ENCODE assay signal across 14 cellular contexts in genomic region chr18:32346667-32347066, GRCh38.
DNase-seq lines count a peak whose midpoint lies in the region; ATAC-seq and TF ChIP-seq lines count a peak whose summit lies in the region.
"Had no signal": no experiment of that assay in that cellular context is flagged by ENCODE, and none has a peak within 500 bp of the region (broad histone marks: within the 10 kb centered on the region; RNA-seq: fewer than 3 reads in every experiment).

No MANE protein-coding gene starts in this region.

- TF ChIP-seq CTCF in IMR-90 (conservative IDR thresholded peaks at IDR 0.05; ENCODE audit: low read depth, low read length) (no peak), esophagus muscularis mucosa (IDR thresholded peaks at IDR 0.05) (no peak), MM.1S (IDR thresholded peaks at IDR 0.05; ENCODE audit: low read length) (no peak)

- peak overlapping the region; percentile 72 for H2BK5ac ChIP-seq in IMR-90 (ENCODE audit: low read depth, low read length, poor library complexity, severe bottlenecking)

- peak overlapping the region; percentile 17; the same call in 1 of the 2 replicates for H3K4ac ChIP-seq in IMR-90 (ENCODE audit: low read depth, low read length)

- in situ Hi-C loops in IMR-90 (cut with MboI; ENCODE audit: low sequenced_read_pairs), result no loop called here

- no peak overlapping the region for H2BK20ac ChIP-seq in IMR-90 (ENCODE audit: low read depth, low read length)

- H3K4me2 ChIP-seq in IMR-90 (ENCODE audit: low read depth, low read length) (peak overlapping the region; percentile 60), MM.1S (ENCODE audit: low read depth, low read length) (no peak overlapping the region)

- POLR2A ChIA-PET in IMR-90 (lab: Charles Lee; ENCODE audit: unreplicated experiment), result no interaction called here

- no peaks in the 10 kb centered on the region for H3K9me3 ChIP-seq in IMR-90 (ENCODE audit: control insufficient read depth, insufficient read depth, low read length)
- H3K9me3 ChIP-seq in esophagus muscularis mucosa, result no peaks in the 10 kb centered on the region
- no peaks in the 10 kb centered on the region for H3K9me3 ChIP-seq in MM.1S (replicated peaks; ENCODE audit: insufficient read depth, low read length)
- H3K9me3 ChIP-seq: SJCRH30 had no signal

- DNase-seq in IMR-90, result peak; percentile 27
- no peak for DNase-seq in esophagus muscularis mucosa (ENCODE audit: extremely low spot score)
- DNase-seq in medulla oblongata (ENCODE audit: extremely low spot score), result peak; percentile 76
- peak; percentile 26 for DNase-seq in smooth muscle cell of the brain vasculature (ENCODE audit: low read depth, low spot score)
- no peak for DNase-seq in NCI-H1694 (lab: John Stamatoyannopoulos, UW)
- DNase-seq in NCI-H226, result no peak
- no peak for DNase-seq in MM.1S
- DNase-seq: activated CD4-positive, CD25-positive, alpha-beta regulatory T cell; activated T-cell treated with anti-CD3 and anti-CD28 coated beads, Interleukin-2, amount 50 U/mL, for 72 hours; erythroblast; GDM1; left colon; SJCRH30 had no signal

- dilution Hi-C loops in IMR-90 (cut with HindIII; ENCODE audit: low sequenced_read_pairs, unreplicated experiment), result no loop called here

- H3K9ac ChIP-seq in IMR-90 (ENCODE audit: low read depth, low read length) (peak overlapping the region; percentile 42; the same call in 1 of the 2 replicates), MM.1S (ENCODE audit: low read length) (no peak overlapping the region)

- H3F3A ChIP-seq in MM.1S (ENCODE audit: insufficient read depth, low read length), result no peaks in the 10 kb centered on the region

- peak overlapping the region; percentile 30 for H3K18ac ChIP-seq in IMR-90 (ENCODE audit: low read depth, low read length)

- H4K8ac ChIP-seq in IMR-90 (ENCODE audit: low read depth in 2 of 2, low read length in 2 of 2), result peak overlapping the region; percentile 62 to 70; a peak in 3 of 4 replicates

- H4K20me1 ChIP-seq in IMR-90 (ENCODE audit: insufficient read depth, low read length) (no peaks in the 10 kb centered on the region), MM.1S (ENCODE audit: insufficient read depth, low read length) (no peaks in the 10 kb centered on the region)

- H2BK15ac ChIP-seq in IMR-90 (ENCODE audit: low read depth, low read length), result no peak overlapping the region

- TF ChIP-seq EP300 in esophagus muscularis mucosa (IDR thresholded peaks at IDR 0.05), result no peak

- WGBS in IMR-90 (ENCODE audit: extremely low coverage in 2 of 2, insufficient read length in 1 of 2), 2 experiments, result no CpG with 5 or more reads among the region's 4 CpGs
- WGBS in esophagus muscularis mucosa, result 23% methylated on average over 4 of the region's 4 CpGs

- no peaks in the 10 kb centered on the region for H3K79me2 ChIP-seq in MM.1S (ENCODE audit: low read length)

- H3K9me1 ChIP-seq in IMR-90 (ENCODE audit: insufficient read depth, low read length), result 0 out of 2 replicates have a peak, but pooled peaks cover 3% of the 10 kb centered on the region

- peak overlapping the region; percentile 82 for H2AFZ ChIP-seq in IMR-90 (replicated peaks; ENCODE audit: low read length, poor library complexity)
- H2AFZ ChIP-seq in MM.1S (ENCODE audit: low read length), result no peak overlapping the region

- H3K27me3 ChIP-seq in IMR-90 (ENCODE audit: control insufficient read depth, insufficient read depth, low read length), result no peaks in the 10 kb centered on the region
- H3K27me3 ChIP-seq in esophagus muscularis mucosa, result no peaks in the 10 kb centered on the region
- H3K27me3 ChIP-seq in MM.1S (replicated peaks; ENCODE audit: insufficient read depth, low read length), result no peaks in the 10 kb centered on the region
- H3K27me3 ChIP-seq: SJCRH30 had no signal

- CTCF ChIA-PET in IMR-90 (lab: Yijun Ruan, JAX), result no interaction called here

- no peak overlapping the region for H2AK9ac ChIP-seq in IMR-90 (replicated peaks; ENCODE audit: low read depth, low read length, poor library complexity)

- H3K9me2 ChIP-seq in MM.1S (replicated peaks; ENCODE audit: insufficient read depth, low read length), result no peaks in the 10 kb centered on the region

- intact Hi-C loops in IMR-90 (cut with micrococcal nuclease) (no loop called here), esophagus muscularis mucosa (cut with DNase I) (no loop called here)

- H3K4me3 ChIP-seq in IMR-90 (ENCODE audit: insufficient read depth, low read depth, low read length) (no peak overlapping the region), esophagus muscularis mucosa (peak overlapping the region in 2 of 4 donors; percentile 11 to 15), MM.1S (ENCODE audit: low read length) (no peak overlapping the region)
- H3K4me3 ChIP-seq: SJCRH30 had no signal

- H3K79me1 ChIP-seq in IMR-90 (ENCODE audit: low read depth in 1 of 2, low read length in 2 of 2), result no peaks in the 10 kb centered on the region

- H3K56ac ChIP-seq in IMR-90 (ENCODE audit: extremely low read depth, insufficient read depth, low read length), result no peak overlapping the region

- peak overlapping the region; percentile 17 for H4K5ac ChIP-seq in IMR-90 (ENCODE audit: low read depth, low read length)

- peak overlapping the region; percentile 4; the same call in 1 of the 2 replicates for H4K91ac ChIP-seq in IMR-90 (ENCODE audit: insufficient read depth, low read depth, low read length)

- no peak overlapping the region for H3K23ac ChIP-seq in IMR-90 (ENCODE audit: low read depth, low read length)

- no peak overlapping the region for H3K14ac ChIP-seq in IMR-90 (replicated peaks; ENCODE audit: low read depth, low read length)

- H2BK120ac ChIP-seq in IMR-90 (ENCODE audit: low read depth, low read length), result peak overlapping the region; percentile 28

- peaks cover 3% of the 10 kb centered on the region for H3K4me1 ChIP-seq in IMR-90 (ENCODE audit: control insufficient read depth, insufficient read depth, low read length)
- peaks cover 17 to 58% (median 54%) of the 10 kb centered on the region in 4 donors for H3K4me1 ChIP-seq in esophagus muscularis mucosa
- no peaks in the 10 kb centered on the region for H3K4me1 ChIP-seq in MM.1S (ENCODE audit: low read length)

- H2AK5ac ChIP-seq in IMR-90 (ENCODE audit: low read depth, low read length), result no peak overlapping the region

- peak overlapping the region; percentile 35 for H3K27ac ChIP-seq in IMR-90 (ENCODE audit: insufficient read depth, low read length)
- H3K27ac ChIP-seq in esophagus muscularis mucosa (replicated peaks in 1 of 4), result peak overlapping the region; percentile 60 to 83 (median 82)
- no peak overlapping the region for H3K27ac ChIP-seq in MM.1S (ENCODE audit: low read length)
- H3K27ac ChIP-seq: SJCRH30 had no signal

- TF ChIP-seq POLR2A in IMR-90 (IDR thresholded peaks at IDR 0.05; ENCODE audit: low read depth, low read length), result no peak
- TF ChIP-seq POLR2A in esophagus muscularis mucosa (IDR thresholded peaks at IDR 0.05; ENCODE audit: low read depth), result no peak

- TF ChIP-seq RAD21 in IMR-90 (IDR thresholded peaks at IDR 0.05; ENCODE audit: low read length), result no peak

- ATAC-seq in IMR-90 (ENCODE audit: low read depth), result peak; percentile 64
- ATAC-seq in HG03342 (IDR thresholded peaks at IDR 0.05; ENCODE audit: unreplicated experiment), result no peak
- ATAC-seq: activated T-cell treated with anti-CD3 and anti-CD28 coated beads, Interleukin-2, amount 50 U/mL, for 72 hours; left colon had no signal

- H3K36me3 ChIP-seq in IMR-90 (ENCODE audit: control insufficient read depth, insufficient read depth, low read length), result no peaks in the 10 kb centered on the region
- H3K36me3 ChIP-seq in esophagus muscularis mucosa, result no peaks in the 10 kb centered on the region
- no peaks in the 10 kb centered on the region for H3K36me3 ChIP-seq in MM.1S (replicated peaks; ENCODE audit: insufficient read depth, low read length)
- H3K36me3 ChIP-seq: SJCRH30 had no signal

- BruUV-seq in IMR-90 (replicated peaks; lab: Mats Ljungman, UMichigan), result no TSS peak

TF ChIP-seq in IMR-90, 13 proteins besides CTCF, POLR2A, EP300 and RAD21:
- no peak for TF ChIP-seq RFX5 (IDR thresholded peaks at IDR 0.05; ENCODE audit: low read depth, low read length)
- no peak for TF ChIP-seq MAFK (IDR thresholded peaks at IDR 0.05; ENCODE audit: low read depth, low read length)
- TF ChIP-seq, protein P1, sequence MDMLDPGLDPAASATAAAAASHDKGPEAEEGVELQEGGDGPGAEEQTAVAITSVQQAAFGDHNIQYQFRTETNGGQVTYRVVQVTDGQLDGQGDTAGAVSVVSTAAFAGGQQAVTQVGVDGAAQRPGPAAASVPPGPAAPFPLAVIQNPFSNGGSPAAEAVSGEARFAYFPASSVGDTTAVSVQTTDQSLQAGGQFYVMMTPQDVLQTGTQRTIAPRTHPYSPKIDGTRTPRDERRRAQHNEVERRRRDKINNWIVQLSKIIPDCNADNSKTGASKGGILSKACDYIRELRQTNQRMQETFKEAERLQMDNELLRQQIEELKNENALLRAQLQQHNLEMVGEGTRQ (IDR thresholded peaks at IDR 0.05; ENCODE audit: low read depth, low read length), result no peak
- TF ChIP-seq MXI1 (IDR thresholded peaks at IDR 0.05; ENCODE audit: borderline replicate concordance, low read depth, low read length), result no peak
- TF ChIP-seq RCOR1 (IDR thresholded peaks at IDR 0.05; ENCODE audit: insufficient replicate concordance, low read length), result no peak
- TF ChIP-seq SMC3 (IDR thresholded peaks at IDR 0.05; ENCODE audit: low read depth, low read length), result no peak
- TF ChIP-seq NFE2L2 (IDR thresholded peaks at IDR 0.05; ENCODE audit: low read depth, low read length), result no peak
- TF ChIP-seq FOS (IDR thresholded peaks at IDR 0.05; ENCODE audit: low read depth, low read length), result no peak
- no peak for TF ChIP-seq MAZ (IDR thresholded peaks at IDR 0.05; ENCODE audit: borderline replicate concordance, low read depth, low read length)
- TF ChIP-seq, protein P2, sequence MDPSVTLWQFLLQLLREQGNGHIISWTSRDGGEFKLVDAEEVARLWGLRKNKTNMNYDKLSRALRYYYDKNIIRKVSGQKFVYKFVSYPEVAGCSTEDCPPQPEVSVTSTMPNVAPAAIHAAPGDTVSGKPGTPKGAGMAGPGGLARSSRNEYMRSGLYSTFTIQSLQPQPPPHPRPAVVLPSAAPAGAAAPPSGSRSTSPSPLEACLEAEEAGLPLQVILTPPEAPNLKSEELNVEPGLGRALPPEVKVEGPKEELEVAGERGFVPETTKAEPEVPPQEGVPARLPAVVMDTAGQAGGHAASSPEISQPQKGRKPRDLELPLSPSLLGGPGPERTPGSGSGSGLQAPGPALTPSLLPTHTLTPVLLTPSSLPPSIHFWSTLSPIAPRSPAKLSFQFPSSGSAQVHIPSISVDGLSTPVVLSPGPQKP (IDR thresholded peaks at IDR 0.05; ENCODE audit: borderline replicate concordance, low read depth, low read length), result no peak
- no peak for TF ChIP-seq BHLHE40 (IDR thresholded peaks at IDR 0.05; ENCODE audit: low read depth, low read length)
- no peak for TF ChIP-seq CEBPB (IDR thresholded peaks at IDR 0.05; ENCODE audit: low read depth, low read length)
- no peak for TF ChIP-seq CHD1 (IDR thresholded peaks at IDR 0.05; ENCODE audit: low read depth, low read length)

Comparison
In these comparisons a context has a peak if more than half of its experiments do, and no peak if none do; other contexts are left out.
1. DNase-seq: peak in IMR-90 (single experiment), medulla oblongata (single experiment) and smooth muscle cell of the brain vasculature (single experiment); none in esophagus muscularis mucosa (single experiment), NCI-H1694 (single experiment), NCI-H226 (single experiment) and MM.1S (single experiment).